Comparison of ENCODE assay signal across 8 cellular contexts in genomic region chr7:21426958-21427860, GRCh38.
DNase-seq lines count a peak whose midpoint lies in the region; ATAC-seq and TF ChIP-seq lines count a peak whose summit lies in the region.

No MANE protein-coding gene starts in this region.

- no peak for TF ChIP-seq CTCF in AG10803 (conservative IDR thresholded peaks at IDR 0.05; ENCODE audit: low read length)

- DNase-seq in AG10803 (ENCODE audit: low read depth), result peak; percentile 98
- DNase-seq in NCI-H345 treated with DMSO at 0.1 percent for 48 hours (lab: John Stamatoyannopoulos, UW; ENCODE audit: unreplicated experiment), result peak; percentile 98
- DNase-seq in activated CD4-positive, CD25-positive, alpha-beta regulatory T cell treated with anti-CD3 and anti-CD28 coated beads, Interleukin-2, amount 50 U/mL, for 16 hours (ENCODE audit: low read depth, low spot score), result peak; percentile 98
- DNase-seq in cerebellar cortex (ENCODE audit: low spot score), result peak; percentile 98
- DNase-seq in islet precursor cell, result peak; percentile 100
- DNase-seq in stimulated activated CD4-positive, alpha-beta T cell treated with anti-CD3 and anti-CD28 coated beads, Interleukin-12 subunit alpha, Interleukin-12 subunit beta, amount 100 ng/mL, for 4 hours, result peak; percentile 99

- peak; percentile 73 for ATAC-seq in GM19035 (IDR thresholded peaks at IDR 0.05; ENCODE audit: unreplicated experiment)
- peak; percentile 74 for ATAC-seq in HG03342 (IDR thresholded peaks at IDR 0.05; ENCODE audit: unreplicated experiment)

- H3K4me3 ChIP-seq in AG10803 (ENCODE audit: low read length), result peak overlapping the region; percentile 87

Comparison
In these comparisons a context has a peak if more than half of its experiments do, and no peak if none do; other contexts are left out.
1. Peak in every context shown above with its lines: DNase-seq, ATAC-seq and H3K4me3 ChIP-seq.